In the genomic region with DNA sequence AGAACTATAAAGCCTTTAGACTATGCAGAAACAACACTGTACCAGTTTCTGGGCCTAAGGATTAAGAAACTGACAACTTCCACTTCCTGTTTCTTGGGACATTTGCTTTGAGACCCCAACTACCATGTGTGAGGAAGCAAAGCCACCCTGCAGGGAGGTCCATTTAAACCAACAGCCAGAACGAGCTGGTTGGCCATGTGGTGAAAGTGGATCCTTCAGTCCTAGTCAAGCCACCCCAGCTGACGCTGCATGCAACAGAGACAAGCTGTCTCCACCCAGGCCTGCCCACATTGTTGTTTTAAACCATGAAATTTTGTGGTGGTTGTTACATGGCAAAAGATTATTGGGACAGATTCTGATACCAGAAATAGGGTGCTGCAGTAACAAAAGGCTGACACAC, we compare ENCODE assay signal across 1 cellular context.
TF ChIP-seq lines count a peak whose summit lies in the region.

No MANE protein-coding gene starts in this region.

TF ChIP-seq in K562, 482 proteins besides CTCF, POLR2A, EP300 and RAD21:
- TF ChIP-seq SMARCA5 (IDR thresholded peaks at IDR 0.05) (no peak), SPI1 (IDR thresholded peaks at IDR 0.05; ENCODE audit: borderline replicate concordance, low read depth, low read length) (peak; percentile 88)
